In the genomic region with DNA sequence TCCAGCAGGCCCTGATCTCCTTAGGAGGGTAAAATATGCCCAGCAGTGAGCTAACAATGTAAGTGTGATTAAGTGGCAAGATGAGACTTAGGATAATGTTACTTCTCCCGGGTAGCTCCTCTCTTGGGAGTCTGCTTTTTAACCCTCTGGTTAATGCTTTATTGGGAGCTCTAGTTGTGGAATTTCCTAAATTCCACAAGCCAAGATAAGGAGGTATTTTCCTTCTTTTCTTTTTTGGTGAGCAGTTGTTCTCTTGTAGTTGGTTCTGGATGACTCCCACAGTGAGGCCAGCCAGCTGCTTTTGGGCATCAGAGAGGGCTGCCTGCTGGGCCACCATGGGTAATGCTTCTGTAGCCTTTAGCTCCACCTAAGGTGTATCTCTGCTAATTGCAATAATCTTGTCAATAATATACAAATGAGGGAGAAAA, we compare ENCODE assay signal across 1 cellular context.
TF ChIP-seq lines count a peak whose summit lies in the region.

No MANE protein-coding gene starts in this region.

TF ChIP-seq in K562, 482 proteins besides CTCF, POLR2A, EP300 and RAD21:
- TF ChIP-seq ZFP36 (IDR thresholded peaks at IDR 0.05; ENCODE audit: low read depth, low read length, partially characterized antibody) (peak; percentile 83), ZKSCAN3 (CRISPR knock-in tag; IDR thresholded peaks at IDR 0.05) (no peak), SRSF1 (IDR thresholded peaks at IDR 0.05; ENCODE audit: low read depth, low read length) (no peak), DACH1 (IDR thresholded peaks at IDR 0.05; ENCODE audit: partially characterized antibody) (no peak), IRF2 (CRISPR knock-in tag; IDR thresholded peaks at IDR 0.05) (no peak), L3MBTL2 (IDR thresholded peaks at IDR 0.05) (no peak), RB1 (IDR thresholded peaks at IDR 0.05; ENCODE audit: low read depth) (no peak), ZNF75A (CRISPR knock-in tag; IDR thresholded peaks at IDR 0.05) (no peak), CC2D1A (IDR thresholded peaks at IDR 0.05) (0 out of 2 replicates have a peak, but pooled peaks have one; percentile 36), MAFG (tag; conservative IDR thresholded peaks at IDR 0.05) (no peak), SMC3 (conservative IDR thresholded peaks at IDR 0.05; ENCODE audit: insufficient read depth, low read depth, low read length) (peak; percentile 46), SOX6 (IDR thresholded peaks at IDR 0.05) (no peak), ZNF644 (tag; IDR thresholded peaks at IDR 0.05; ENCODE audit: low read depth) (no peak), PML (IDR thresholded peaks at IDR 0.05; ENCODE audit: low read length) (no peak)
- TF ChIP-seq, protein P1, sequence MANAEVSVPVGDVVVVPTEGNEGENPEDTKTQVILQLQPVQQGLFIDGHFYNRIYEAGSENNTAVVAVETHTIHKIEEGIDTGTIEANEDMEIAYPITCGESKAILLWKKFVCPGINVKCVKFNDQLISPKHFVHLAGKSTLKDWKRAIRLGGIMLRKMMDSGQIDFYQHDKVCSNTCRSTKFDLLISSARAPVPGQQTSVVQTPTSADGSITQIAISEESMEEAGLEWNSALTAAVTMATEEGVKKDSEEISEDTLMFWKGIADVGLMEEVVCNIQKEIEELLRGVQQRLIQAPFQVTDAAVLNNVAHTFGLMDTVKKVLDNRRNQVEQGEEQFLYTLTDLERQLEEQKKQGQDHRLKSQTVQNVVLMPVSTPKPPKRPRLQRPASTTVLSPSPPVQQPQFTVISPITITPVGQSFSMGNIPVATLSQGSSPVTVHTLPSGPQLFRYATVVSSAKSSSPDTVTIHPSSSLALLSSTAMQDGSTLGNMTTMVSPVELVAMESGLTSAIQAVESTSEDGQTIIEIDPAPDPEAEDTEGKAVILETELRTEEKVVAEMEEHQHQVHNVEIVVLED (CRISPR knock-in tag; IDR thresholded peaks at IDR 0.05): no peak
- TF ChIP-seq, protein P2, sequence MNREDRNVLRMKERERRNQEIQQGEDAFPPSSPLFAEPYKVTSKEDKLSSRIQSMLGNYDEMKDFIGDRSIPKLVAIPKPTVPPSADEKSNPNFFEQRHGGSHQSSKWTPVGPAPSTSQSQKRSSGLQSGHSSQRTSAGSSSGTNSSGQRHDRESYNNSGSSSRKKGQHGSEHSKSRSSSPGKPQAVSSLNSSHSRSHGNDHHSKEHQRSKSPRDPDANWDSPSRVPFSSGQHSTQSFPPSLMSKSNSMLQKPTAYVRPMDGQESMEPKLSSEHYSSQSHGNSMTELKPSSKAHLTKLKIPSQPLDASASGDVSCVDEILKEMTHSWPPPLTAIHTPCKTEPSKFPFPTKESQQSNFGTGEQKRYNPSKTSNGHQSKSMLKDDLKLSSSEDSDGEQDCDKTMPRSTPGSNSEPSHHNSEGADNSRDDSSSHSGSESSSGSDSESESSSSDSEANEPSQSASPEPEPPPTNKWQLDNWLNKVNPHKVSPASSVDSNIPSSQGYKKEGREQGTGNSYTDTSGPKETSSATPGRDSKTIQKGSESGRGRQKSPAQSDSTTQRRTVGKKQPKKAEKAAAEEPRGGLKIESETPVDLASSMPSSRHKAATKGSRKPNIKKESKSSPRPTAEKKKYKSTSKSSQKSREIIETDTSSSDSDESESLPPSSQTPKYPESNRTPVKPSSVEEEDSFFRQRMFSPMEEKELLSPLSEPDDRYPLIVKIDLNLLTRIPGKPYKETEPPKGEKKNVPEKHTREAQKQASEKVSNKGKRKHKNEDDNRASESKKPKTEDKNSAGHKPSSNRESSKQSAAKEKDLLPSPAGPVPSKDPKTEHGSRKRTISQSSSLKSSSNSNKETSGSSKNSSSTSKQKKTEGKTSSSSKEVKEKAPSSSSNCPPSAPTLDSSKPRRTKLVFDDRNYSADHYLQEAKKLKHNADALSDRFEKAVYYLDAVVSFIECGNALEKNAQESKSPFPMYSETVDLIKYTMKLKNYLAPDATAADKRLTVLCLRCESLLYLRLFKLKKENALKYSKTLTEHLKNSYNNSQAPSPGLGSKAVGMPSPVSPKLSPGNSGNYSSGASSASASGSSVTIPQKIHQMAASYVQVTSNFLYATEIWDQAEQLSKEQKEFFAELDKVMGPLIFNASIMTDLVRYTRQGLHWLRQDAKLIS (CRISPR knock-in tag; IDR thresholded peaks at IDR 0.05): no peak
- TF ChIP-seq, protein P3, sequence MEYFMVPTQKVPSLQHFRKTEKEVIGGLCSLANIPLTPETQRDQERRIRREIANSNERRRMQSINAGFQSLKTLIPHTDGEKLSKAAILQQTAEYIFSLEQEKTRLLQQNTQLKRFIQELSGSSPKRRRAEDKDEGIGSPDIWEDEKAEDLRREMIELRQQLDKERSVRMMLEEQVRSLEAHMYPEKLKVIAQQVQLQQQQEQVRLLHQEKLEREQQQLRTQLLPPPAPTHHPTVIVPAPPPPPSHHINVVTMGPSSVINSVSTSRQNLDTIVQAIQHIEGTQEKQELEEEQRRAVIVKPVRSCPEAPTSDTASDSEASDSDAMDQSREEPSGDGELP (CRISPR knock-in tag; IDR thresholded peaks at IDR 0.05; ENCODE audit: borderline replicate concordance): 0 out of 2 replicates have a peak, but pooled peaks have one; percentile 24
- TF ChIP-seq, protein P4, sequence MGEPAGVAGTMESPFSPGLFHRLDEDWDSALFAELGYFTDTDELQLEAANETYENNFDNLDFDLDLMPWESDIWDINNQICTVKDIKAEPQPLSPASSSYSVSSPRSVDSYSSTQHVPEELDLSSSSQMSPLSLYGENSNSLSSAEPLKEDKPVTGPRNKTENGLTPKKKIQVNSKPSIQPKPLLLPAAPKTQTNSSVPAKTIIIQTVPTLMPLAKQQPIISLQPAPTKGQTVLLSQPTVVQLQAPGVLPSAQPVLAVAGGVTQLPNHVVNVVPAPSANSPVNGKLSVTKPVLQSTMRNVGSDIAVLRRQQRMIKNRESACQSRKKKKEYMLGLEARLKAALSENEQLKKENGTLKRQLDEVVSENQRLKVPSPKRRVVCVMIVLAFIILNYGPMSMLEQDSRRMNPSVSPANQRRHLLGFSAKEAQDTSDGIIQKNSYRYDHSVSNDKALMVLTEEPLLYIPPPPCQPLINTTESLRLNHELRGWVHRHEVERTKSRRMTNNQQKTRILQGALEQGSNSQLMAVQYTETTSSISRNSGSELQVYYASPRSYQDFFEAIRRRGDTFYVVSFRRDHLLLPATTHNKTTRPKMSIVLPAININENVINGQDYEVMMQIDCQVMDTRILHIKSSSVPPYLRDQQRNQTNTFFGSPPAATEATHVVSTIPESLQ (CRISPR knock-in tag; IDR thresholded peaks at IDR 0.05): no peak
- TF ChIP-seq, protein P5, sequence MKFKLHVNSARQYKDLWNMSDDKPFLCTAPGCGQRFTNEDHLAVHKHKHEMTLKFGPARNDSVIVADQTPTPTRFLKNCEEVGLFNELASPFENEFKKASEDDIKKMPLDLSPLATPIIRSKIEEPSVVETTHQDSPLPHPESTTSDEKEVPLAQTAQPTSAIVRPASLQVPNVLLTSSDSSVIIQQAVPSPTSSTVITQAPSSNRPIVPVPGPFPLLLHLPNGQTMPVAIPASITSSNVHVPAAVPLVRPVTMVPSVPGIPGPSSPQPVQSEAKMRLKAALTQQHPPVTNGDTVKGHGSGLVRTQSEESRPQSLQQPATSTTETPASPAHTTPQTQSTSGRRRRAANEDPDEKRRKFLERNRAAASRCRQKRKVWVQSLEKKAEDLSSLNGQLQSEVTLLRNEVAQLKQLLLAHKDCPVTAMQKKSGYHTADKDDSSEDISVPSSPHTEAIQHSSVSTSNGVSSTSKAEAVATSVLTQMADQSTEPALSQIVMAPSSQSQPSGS (CRISPR knock-in tag; IDR thresholded peaks at IDR 0.05): no peak
- TF ChIP-seq, protein P6, sequence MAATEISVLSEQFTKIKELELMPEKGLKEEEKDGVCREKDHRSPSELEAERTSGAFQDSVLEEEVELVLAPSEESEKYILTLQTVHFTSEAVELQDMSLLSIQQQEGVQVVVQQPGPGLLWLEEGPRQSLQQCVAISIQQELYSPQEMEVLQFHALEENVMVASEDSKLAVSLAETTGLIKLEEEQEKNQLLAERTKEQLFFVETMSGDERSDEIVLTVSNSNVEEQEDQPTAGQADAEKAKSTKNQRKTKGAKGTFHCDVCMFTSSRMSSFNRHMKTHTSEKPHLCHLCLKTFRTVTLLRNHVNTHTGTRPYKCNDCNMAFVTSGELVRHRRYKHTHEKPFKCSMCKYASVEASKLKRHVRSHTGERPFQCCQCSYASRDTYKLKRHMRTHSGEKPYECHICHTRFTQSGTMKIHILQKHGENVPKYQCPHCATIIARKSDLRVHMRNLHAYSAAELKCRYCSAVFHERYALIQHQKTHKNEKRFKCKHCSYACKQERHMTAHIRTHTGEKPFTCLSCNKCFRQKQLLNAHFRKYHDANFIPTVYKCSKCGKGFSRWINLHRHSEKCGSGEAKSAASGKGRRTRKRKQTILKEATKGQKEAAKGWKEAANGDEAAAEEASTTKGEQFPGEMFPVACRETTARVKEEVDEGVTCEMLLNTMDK (IDR thresholded peaks at IDR 0.05; ENCODE audit: borderline replicate concordance, insufficient read depth, low read depth, low read length, poor library complexity, severe bottlenecking): no peak
- TF ChIP-seq, protein P7, sequence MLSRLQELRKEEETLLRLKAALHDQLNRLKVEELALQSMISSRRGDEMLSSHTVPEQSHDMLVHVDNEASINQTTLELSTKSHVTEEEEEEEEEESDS (CRISPR knock-in tag; IDR thresholded peaks at IDR 0.05): no peak
- TF ChIP-seq, protein P8, sequence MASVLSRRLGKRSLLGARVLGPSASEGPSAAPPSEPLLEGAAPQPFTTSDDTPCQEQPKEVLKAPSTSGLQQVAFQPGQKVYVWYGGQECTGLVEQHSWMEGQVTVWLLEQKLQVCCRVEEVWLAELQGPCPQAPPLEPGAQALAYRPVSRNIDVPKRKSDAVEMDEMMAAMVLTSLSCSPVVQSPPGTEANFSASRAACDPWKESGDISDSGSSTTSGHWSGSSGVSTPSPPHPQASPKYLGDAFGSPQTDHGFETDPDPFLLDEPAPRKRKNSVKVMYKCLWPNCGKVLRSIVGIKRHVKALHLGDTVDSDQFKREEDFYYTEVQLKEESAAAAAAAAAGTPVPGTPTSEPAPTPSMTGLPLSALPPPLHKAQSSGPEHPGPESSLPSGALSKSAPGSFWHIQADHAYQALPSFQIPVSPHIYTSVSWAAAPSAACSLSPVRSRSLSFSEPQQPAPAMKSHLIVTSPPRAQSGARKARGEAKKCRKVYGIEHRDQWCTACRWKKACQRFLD (CRISPR knock-in tag; IDR thresholded peaks at IDR 0.05): no peak
